Comparison of ENCODE assay signal across 18 cellular contexts in genomic region chr5:122121782-122122465, GRCh38. TPM values are rescaled to one million over a fixed set of nuclear protein-coding genes. Genes with fewer than 3 reads are reported as not detected.
DNase-seq lines count a peak whose midpoint lies in the region; ATAC-seq and TF ChIP-seq lines count a peak whose summit lies in the region.
"Had no signal": no experiment of that assay in that cellular context is flagged by ENCODE, and none has a peak within 500 bp of the region (broad histone marks: within the 10 kb centered on the region; RNA-seq: fewer than 3 reads in every experiment).

No MANE protein-coding gene starts in this region.

- H3K27me3 ChIP-seq in PC-3 (ENCODE audit: low read length): no peaks in the 10 kb centered on the region
- H3K27me3 ChIP-seq: body of pancreas, right lobe of liver, upper lobe of left lung had no signal

- H3K27me3 Mint-ChIP-seq in activated CD4-positive, alpha-beta memory T cell treated with anti-CD3 and anti-CD28 coated beads for 36 hours: peaks cover 6% of the 10 kb centered on the region
- H3K27me3 Mint-ChIP-seq in activated CD4-positive, alpha-beta memory T cell treated with anti-CD3 and anti-CD28 coated beads, Interleukin-2, amount 10 ng/mL, durations not matched to agents 7 days and 5 days: no peaks in the 10 kb centered on the region

- H3K4me2 ChIP-seq in PC-3 (ENCODE audit: low read length): peak overlapping the region; percentile 17; the same call in 1 of the 2 replicates
- H3K4me2 ChIP-seq: hepatocyte had no signal

- POLR2A ChIA-PET in activated CD4-positive, alpha-beta memory T cell treated with anti-CD3 and anti-CD28 coated beads for 36 hours (lab: Charles Lee): no interaction called here
- POLR2A ChIA-PET in activated CD4-positive, alpha-beta memory T cell treated with anti-CD3 and anti-CD28 coated beads, Interleukin-2, amount 10 ng/mL, durations not matched to agents 7 days and 5 days (lab: Charles Lee): no interaction called here
- POLR2A ChIA-PET in PC-3 (lab: Charles Lee; ENCODE audit: unreplicated experiment): no interaction called here

- H3K9me3 ChIP-seq in PC-3 (ENCODE audit: low read length): no peaks in the 10 kb centered on the region
- H3K9me3 ChIP-seq: body of pancreas, right lobe of liver, upper lobe of left lung had no signal

- no peaks in the 10 kb centered on the region for H4K20me1 ChIP-seq in PC-3 (ENCODE audit: low read length)

- intact Hi-C loops in activated CD4-positive, alpha-beta memory T cell treated with anti-CD3 and anti-CD28 coated beads for 36 hours (cut with micrococcal nuclease): no loop called here
- intact Hi-C loops in PC-3 (cut with micrococcal nuclease) (no loop called here), left colon (cut with DNase I, micrococcal nuclease) (no loop called here)

- H3K4me3 Mint-ChIP-seq in activated CD4-positive, alpha-beta memory T cell treated with anti-CD3 and anti-CD28 coated beads for 36 hours: no peak overlapping the region
- no peak overlapping the region for H3K4me3 Mint-ChIP-seq in activated CD4-positive, alpha-beta memory T cell treated with anti-CD3 and anti-CD28 coated beads, Interleukin-2, amount 10 ng/mL, durations not matched to agents 7 days and 5 days

- H3K9me2 ChIP-seq in PC-3 (replicated peaks; ENCODE audit: low read length): no peaks in the 10 kb centered on the region

- H3K4me1 ChIP-seq in PC-3 (ENCODE audit: insufficient read depth, low read length): peaks cover 7% of the 10 kb centered on the region
- H3K4me1 ChIP-seq: body of pancreas, right lobe of liver, upper lobe of left lung had no signal

- H3K27ac ChIP-seq in PC-3 (ENCODE audit: low read length): peak overlapping the region; percentile 8
- H3K27ac ChIP-seq in epithelial cell of prostate: peak overlapping the region; percentile 59
- H3K27ac ChIP-seq in skin epidermis: peak overlapping the region in 11 of 21 experiments; percentile 16 to 75 (median 49)
- H3K27ac ChIP-seq: body of pancreas, hepatocyte, right lobe of liver, upper lobe of left lung had no signal

- no peak overlapping the region for H2AFZ ChIP-seq in PC-3 (ENCODE audit: low read length)
- H2AFZ ChIP-seq: hepatocyte had no signal

- H3K79me2 ChIP-seq in PC-3 (ENCODE audit: low read length): no peaks in the 10 kb centered on the region
- H3K79me2 ChIP-seq: hepatocyte had no signal

- H3K36me3 ChIP-seq in PC-3 (ENCODE audit: low read depth, low read length): no peaks in the 10 kb centered on the region
- H3K36me3 ChIP-seq: right lobe of liver, upper lobe of left lung had no signal

- H3F3A ChIP-seq in PC-3 (ENCODE audit: low read length, unreplicated experiment): no peaks in the 10 kb centered on the region

- no peak for TF ChIP-seq CTCF in PC-3 (conservative IDR thresholded peaks at IDR 0.05; ENCODE audit: low read depth, low read length)

- ATAC-seq in PC-3 (peak; percentile 37; the same call in 1 of the 2 replicates), GM19397 (IDR thresholded peaks at IDR 0.05; ENCODE audit: unreplicated experiment) (no peak), left colon (no peak)
- ATAC-seq: body of pancreas, right lobe of liver had no signal

- peak; percentile 12 for DNase-seq in activated CD4-positive, alpha-beta memory T cell treated with anti-CD3 and anti-CD28 coated beads for 36 hours
- no peak for DNase-seq in activated CD4-positive, alpha-beta memory T cell treated with anti-CD3 and anti-CD28 coated beads, Interleukin-2, amount 10 ng/mL, durations not matched to agents 7 days and 5 days
- DNase-seq in PC-3 (peak; percentile 52), epithelial cell of prostate (ENCODE audit: low read depth, low spot score) (peak; percentile 26), left colon (no peak), foreskin melanocyte (no peak)
- DNase-seq: activated gamma-delta T cell, body of pancreas, C1 segment of cervical spinal cord, DMS153, KG1, NCI-H82, right lobe of liver, upper lobe of left lung had no signal

- CTCF ChIA-PET in activated CD4-positive, alpha-beta memory T cell treated with anti-CD3 and anti-CD28 coated beads for 36 hours (lab: Charles Lee): no interaction called here
- CTCF ChIA-PET in activated CD4-positive, alpha-beta memory T cell treated with anti-CD3 and anti-CD28 coated beads, Interleukin-2, amount 10 ng/mL, durations not matched to agents 7 days and 5 days (lab: Charles Lee): no interaction called here
- CTCF ChIA-PET in PC-3 (lab: Charles Lee): no interaction called here

- no peak overlapping the region for H3K9ac ChIP-seq in PC-3 (ENCODE audit: low read length)

- H3K4me3 ChIP-seq in PC-3 (ENCODE audit: low read length): no peak overlapping the region
- H3K4me3 ChIP-seq in skin epidermis: no peak overlapping the region
- H3K4me3 ChIP-seq: body of pancreas, hepatocyte, right lobe of liver, upper lobe of left lung had no signal

- H3K27ac Mint-ChIP-seq in activated CD4-positive, alpha-beta memory T cell treated with anti-CD3 and anti-CD28 coated beads for 36 hours: no peak overlapping the region
- no peak overlapping the region for H3K27ac Mint-ChIP-seq in activated CD4-positive, alpha-beta memory T cell treated with anti-CD3 and anti-CD28 coated beads, Interleukin-2, amount 10 ng/mL, durations not matched to agents 7 days and 5 days

- no peaks in the 10 kb centered on the region for H3K9me3 Mint-ChIP-seq in activated CD4-positive, alpha-beta memory T cell treated with anti-CD3 and anti-CD28 coated beads for 36 hours
- H3K9me3 Mint-ChIP-seq in activated CD4-positive, alpha-beta memory T cell treated with anti-CD3 and anti-CD28 coated beads, Interleukin-2, amount 10 ng/mL, durations not matched to agents 7 days and 5 days: no peaks in the 10 kb centered on the region

- BruUV-seq in PC-3 (replicated peaks; lab: Mats Ljungman, UMichigan): no TSS peak

- H3K4me1 Mint-ChIP-seq in activated CD4-positive, alpha-beta memory T cell treated with anti-CD3 and anti-CD28 coated beads for 36 hours (ENCODE audit: low read depth): no peaks in the 10 kb centered on the region
- no peaks in the 10 kb centered on the region for H3K4me1 Mint-ChIP-seq in activated CD4-positive, alpha-beta memory T cell treated with anti-CD3 and anti-CD28 coated beads, Interleukin-2, amount 10 ng/mL, durations not matched to agents 7 days and 5 days

- no peaks in the 10 kb centered on the region for H3K36me3 Mint-ChIP-seq in activated CD4-positive, alpha-beta memory T cell treated with anti-CD3 and anti-CD28 coated beads for 36 hours
- H3K36me3 Mint-ChIP-seq in activated CD4-positive, alpha-beta memory T cell treated with anti-CD3 and anti-CD28 coated beads, Interleukin-2, amount 10 ng/mL, durations not matched to agents 7 days and 5 days (ENCODE audit: low read depth): no peaks in the 10 kb centered on the region

RNA-seq across cellular contexts. Expression of gene ZNF474, which starts 7.4 kb away (rescaled TPM):
- total RNA-seq in activated CD4-positive, alpha-beta memory T cell treated with anti-CD3 and anti-CD28 coated beads for 36 hours: not detected
- total RNA-seq in activated CD4-positive, alpha-beta memory T cell treated with anti-CD3 and anti-CD28 coated beads, Interleukin-2, amount 10 ng/mL, durations not matched to agents 7 days and 5 days: not detected
- 0.36 TPM in 1 of 2 replicates, not detected in the other for total RNA-seq in PC-3 (2014; rRNA removed)
- total RNA-seq in left colon: not detected
- total RNA-seq: A172, body of pancreas had no signal

RNA-seq across cellular contexts. Expression of gene LOX, which starts 43.9 kb away (rescaled TPM):
- total RNA-seq in activated CD4-positive, alpha-beta memory T cell treated with anti-CD3 and anti-CD28 coated beads for 36 hours: not detected
- under 1 TPM in 1 of 2 experiments, not detected in 1; 0.10 TPM for total RNA-seq in activated CD4-positive, alpha-beta memory T cell treated with anti-CD3 and anti-CD28 coated beads, Interleukin-2, amount 10 ng/mL, durations not matched to agents 7 days and 5 days
- total RNA-seq in PC-3 (2014; rRNA removed): 0.18 and 0.23 TPM in 2 replicates
- 1 to 10 TPM; 2.4 to 7.5 TPM for total RNA-seq in left colon

Comparison
In these comparisons a context has a peak if more than half of its experiments do, and no peak if none do; other contexts are left out.
1. DNase-seq: peak in activated CD4-positive, alpha-beta memory T cell treated with anti-CD3 and anti-CD28 coated beads for 36 hours (single experiment), PC-3 (single experiment) and epithelial cell of prostate (single experiment); none in activated CD4-positive, alpha-beta memory T cell treated with anti-CD3 and anti-CD28 coated beads, Interleukin-2, amount 10 ng/mL, durations not matched to agents 7 days and 5 days (single experiment), left colon (0 of 2) and foreskin melanocyte (single experiment).
2. H3K27ac ChIP-seq: peak in every context shown above with its lines; median percentile 59 in epithelial cell of prostate; 49 in skin epidermis; 8 in PC-3.